In genomic region chr18:76756491-76757288, GRCh38 we compare ENCODE assay signal across 22 cellular contexts.
DNase-seq lines count a peak whose midpoint lies in the region; ATAC-seq, FAIRE-seq and TF ChIP-seq lines count a peak whose summit lies in the region.
"Had no signal": no experiment of that assay in that cellular context is flagged by ENCODE, and none has a peak within 500 bp of the region (broad histone marks: within the 10 kb centered on the region; RNA-seq: fewer than 3 reads in every experiment).

No MANE protein-coding gene starts in this region.

- H4K20me1 ChIP-seq in K562 (replicated peaks; ENCODE audit: control insufficient read depth, insufficient read depth, low read length), result no peaks in the 10 kb centered on the region

- POLR2A ChIA-PET in K562 (lab: Yijun Ruan, JAX), result no interaction called here
- POLR2A ChIA-PET in naive thymus-derived CD8-positive, alpha-beta T cell (lab: Charles Lee), result no interaction called here

- ATAC-seq in K562, result peak; percentile 54; the same call in 2 of the 3 replicates
- no peak for ATAC-seq in naive thymus-derived CD8-positive, alpha-beta T cell
- no peak for ATAC-seq in GM18505 (IDR thresholded peaks at IDR 0.05; ENCODE audit: unreplicated experiment)
- no peak for ATAC-seq in effector memory CD8-positive, alpha-beta T cell (replicated peaks)
- ATAC-seq: activated CD8-positive, alpha-beta memory T cell treated with anti-CD3 and anti-CD28 coated beads, Interleukin-2, amount 10 ng/mL, durations not matched to agents 7 days and 5 days; natural killer cell treated with Interleukin-12 subunit alpha and Interleukin-12 subunit beta and Interleukin-15 and Interleukin-18, amount 100 ng/mL, for 72 hours; PC-3 had no signal

- peaks cover 3 to 10% (median 7%) of the 10 kb centered on the region in 4 donors for H3K4me1 Mint-ChIP-seq in naive thymus-derived CD8-positive, alpha-beta T cell
- H3K4me1 Mint-ChIP-seq in effector memory CD8-positive, alpha-beta T cell (ENCODE audit: low read depth in 2 of 2), result peaks cover 6 to 9% of the 10 kb centered on the region in 2 donors
- peaks cover 5% of the 10 kb centered on the region for H3K4me1 Mint-ChIP-seq in T-helper 2 cell treated with Interferon-gamma antibody and Interleukin-4, amounts not matched to agents 5 μg/mL and 100 μg/mL, for 36 hours (ENCODE audit: low read depth)

- H3K9me3 ChIP-seq in K562 (replicated peaks; ENCODE audit: control insufficient read depth, insufficient read depth, low read depth, low read length) (no peaks in the 10 kb centered on the region), stomach (peaks cover 0 to under 1% (median 0%) of the 10 kb centered on the region in 4 donors)
- H3K9me3 ChIP-seq: SJCRH30 had no signal

- DNase-seq in EH (ENCODE audit: low read depth) (peak; percentile 5), K562 (ENCODE audit: extremely low read depth in 1 of 4, low spot score in 3 of 4) (peak in 1 of 4 experiments; percentile 17), mucosa of gallbladder (ENCODE audit: low spot score) (peak; percentile 18), stomach (no peak)
- no peak for DNase-seq in naive thymus-derived CD8-positive, alpha-beta T cell
- no peak for DNase-seq in effector memory CD8-positive, alpha-beta T cell
- no peak for DNase-seq in T-helper 2 cell treated with Interferon-gamma antibody and Interleukin-4, amounts not matched to agents 5 μg/mL and 100 μg/mL, for 36 hours (ENCODE audit: low spot score)
- DNase-seq: activated CD8-positive, alpha-beta memory T cell treated with anti-CD3 and anti-CD28 coated beads, Interleukin-2, amount 10 ng/mL, durations not matched to agents 7 days and 5 days; dermis blood vessel endothelial cell; erythroblast; Karpas-422; NCI-H1105 treated with DMSO at 0.1 percent for 48 hours; NCI-H2171; PC-3; SJCRH30 had no signal

- peaks cover 0 to 15% (median 8%) of the 10 kb centered on the region in 9 donors for H3K9me3 Mint-ChIP-seq in naive thymus-derived CD8-positive, alpha-beta T cell
- H3K9me3 Mint-ChIP-seq in effector memory CD8-positive, alpha-beta T cell, result peaks cover 2 to 5% of the 10 kb centered on the region in 2 donors
- peaks cover 11% of the 10 kb centered on the region for H3K9me3 Mint-ChIP-seq in T-helper 2 cell treated with Interferon-gamma antibody and Interleukin-4, amounts not matched to agents 5 μg/mL and 100 μg/mL, for 36 hours

- TF ChIP-seq EP300 in K562 (IDR thresholded peaks at IDR 0.05; ENCODE audit: low read length) (no peak), stomach (IDR thresholded peaks at IDR 0.05) (no peak)

- BruUV-seq in K562 (replicated peaks; lab: Mats Ljungman, UMichigan), result no TSS peak

- peaks cover 0 to 5% of the 10 kb centered on the region in 2 experiments; a peak in 3 of 5 replicates for H3K27me3 ChIP-seq in K562 (ENCODE audit: control insufficient read depth in 2 of 2, insufficient read depth in 2 of 2, low read length in 2 of 2)
- H3K27me3 ChIP-seq in stomach, result no peaks in the 10 kb centered on the region
- H3K27me3 ChIP-seq: SJCRH30 had no signal

- no peak overlapping the region for H3K27ac Mint-ChIP-seq in naive thymus-derived CD8-positive, alpha-beta T cell
- H3K27ac Mint-ChIP-seq in effector memory CD8-positive, alpha-beta T cell, result peak overlapping the region in 1 of 2 donors; percentile 77
- H3K27ac Mint-ChIP-seq in T-helper 2 cell treated with Interferon-gamma antibody and Interleukin-4, amounts not matched to agents 5 μg/mL and 100 μg/mL, for 36 hours, result no peak overlapping the region
- H3K27ac Mint-ChIP-seq: activated CD8-positive, alpha-beta memory T cell treated with anti-CD3 and anti-CD28 coated beads, Interleukin-2, amount 10 ng/mL, durations not matched to agents 7 days and 5 days; activated T-helper 2 cell treated with anti-CD3 and anti-CD28 coated beads, Interferon-gamma antibody, Interleukin-2, Interleukin-4, amounts not matched to agents 10 μg/mL and 5 μg/mL and 100 μg/mL, durations not matched to agents 14 hours and 24 hours and 36 hours; natural killer cell treated with Interleukin-12 subunit alpha and Interleukin-12 subunit beta and Interleukin-15 and Interleukin-18, amount 100 ng/mL, for 72 hours; stimulated activated naive CD8-positive, alpha-beta T cell treated with anti-CD3 and anti-CD28 coated beads, Interleukin-15, Interleukin-2, amounts not matched to agents 100 ng/mL and 50 ng/mL, for 24 hours had no signal

- in situ Hi-C loops in K562 (cut with MboI), result no loop called here

- WGBS in K562 (ENCODE audit: insufficient coverage, low coverage, missing lambda C conversion rate), result 8% methylated on average over 20 of the region's 23 CpGs
- WGBS in stomach, 5 donors, result 70 to 83% (median 72%) methylated on average over 23 of the region's 23 CpGs

- peaks cover 0 to 10% of the 10 kb centered on the region in 2 experiments; a peak in 2 of 5 replicates for H3K4me1 ChIP-seq in K562 (replicated peaks in 1 of 2; ENCODE audit: control insufficient read depth in 2 of 2, insufficient read depth in 2 of 2, low read length in 2 of 2)
- peaks cover 0 to 16% (median 6%) of the 10 kb centered on the region in 4 donors for H3K4me1 ChIP-seq in stomach
- H3K4me1 ChIP-seq: SJCRH30 had no signal

- TF ChIP-seq RAD21 in K562 (CRISPR knock-in tag; conservative IDR thresholded peaks at IDR 0.05 in 1 of 2, IDR thresholded peaks at IDR 0.05 in 1 of 2), result no peak

- H3K27ac ChIP-seq in K562 (ENCODE audit: extremely low read depth, low read depth, low read length) (no peak overlapping the region), stomach (peak overlapping the region in 3 of 5 donors; percentile 33 to 71 (median 64))
- H3K27ac ChIP-seq: SJCRH30 had no signal

- H3K79me2 ChIP-seq in K562 (ENCODE audit: control insufficient read depth, insufficient read depth, low read length), result no peaks in the 10 kb centered on the region

- no peak for TF ChIP-seq POLR2A in K562 (conservative IDR thresholded peaks at IDR 0.05)
- no peak for TF ChIP-seq POLR2A in stomach (IDR thresholded peaks at IDR 0.05)
- no peak for TF ChIP-seq POLR2A in GM18505 (IDR thresholded peaks at IDR 0.05; ENCODE audit: borderline replicate concordance, extremely low read depth, insufficient read depth, insufficient read length)

- peak overlapping the region; percentile 11 for H2AFZ ChIP-seq in K562 (ENCODE audit: low read depth, low read length)

- CTCF ChIA-PET in K562 (lab: Yijun Ruan, JAX; ENCODE audit: low intra/inter-chr PET ratio), result no interaction called here

- no peak for FAIRE-seq in K562 (lab: Jason Lieb, UNC)
- FAIRE-seq: bronchial epithelial cell, G401.6 had no signal

- H3K4me2 ChIP-seq in K562 (ENCODE audit: insufficient read depth, low read length), result no peak overlapping the region

- no peak overlapping the region for H3K9ac ChIP-seq in K562 (ENCODE audit: insufficient read depth in 1 of 2, low read depth in 2 of 2, low read length in 2 of 2)

- no peaks in the 10 kb centered on the region for H3K27me3 Mint-ChIP-seq in naive thymus-derived CD8-positive, alpha-beta T cell
- H3K27me3 Mint-ChIP-seq in effector memory CD8-positive, alpha-beta T cell, result peaks cover 7 to 9% of the 10 kb centered on the region in 2 donors
- H3K27me3 Mint-ChIP-seq in T-helper 2 cell treated with Interferon-gamma antibody and Interleukin-4, amounts not matched to agents 5 μg/mL and 100 μg/mL, for 36 hours (ENCODE audit: low read depth), result peaks cover 5% of the 10 kb centered on the region
- H3K27me3 Mint-ChIP-seq: activated CD8-positive, alpha-beta memory T cell treated with anti-CD3 and anti-CD28 coated beads, Interleukin-2, amount 10 ng/mL, durations not matched to agents 7 days and 5 days; stimulated activated naive CD8-positive, alpha-beta T cell treated with anti-CD3 and anti-CD28 coated beads, Interleukin-15, Interleukin-2, amounts not matched to agents 100 ng/mL and 50 ng/mL, for 24 hours had no signal

- H3K4me3 ChIP-seq in K562, result no peak overlapping the region
- H3K4me3 ChIP-seq in stomach, result no peak overlapping the region
- H3K4me3 ChIP-seq: lung, SJCRH30 had no signal

- H3K4me3 Mint-ChIP-seq in naive thymus-derived CD8-positive, alpha-beta T cell, result no peak overlapping the region
- H3K4me3 Mint-ChIP-seq in effector memory CD8-positive, alpha-beta T cell, result no peak overlapping the region
- H3K4me3 Mint-ChIP-seq in T-helper 2 cell treated with Interferon-gamma antibody and Interleukin-4, amounts not matched to agents 5 μg/mL and 100 μg/mL, for 36 hours, result no peak overlapping the region
- H3K4me3 Mint-ChIP-seq: activated CD8-positive, alpha-beta memory T cell treated with anti-CD3 and anti-CD28 coated beads, Interleukin-2, amount 10 ng/mL, durations not matched to agents 7 days and 5 days; natural killer cell treated with Interleukin-12 subunit alpha and Interleukin-12 subunit beta and Interleukin-15 and Interleukin-18, amount 100 ng/mL, for 72 hours; stimulated activated naive CD8-positive, alpha-beta T cell treated with anti-CD3 and anti-CD28 coated beads, Interleukin-15, Interleukin-2, amounts not matched to agents 100 ng/mL and 50 ng/mL, for 24 hours had no signal

- intact Hi-C loops in K562 (cut with micrococcal nuclease), result no loop called here
- intact Hi-C loops in stomach (cut with DNase I; ENCODE audit: low total_unique reads), result no loop called here

- TF ChIP-seq CTCF in K562 (IDR thresholded peaks at IDR 0.05 in 2 of 3, conservative IDR thresholded peaks at IDR 0.05 in 1 of 3; ENCODE audit: insufficient read depth in 2 of 3, low read depth in 1 of 3, low read length in 3 of 3) (no peak), stomach (IDR thresholded peaks at IDR 0.05) (no peak)

- no peaks in the 10 kb centered on the region for H3K9me1 ChIP-seq in K562 (ENCODE audit: control insufficient read depth, insufficient read depth, low read length)

- H3K36me3 Mint-ChIP-seq in naive thymus-derived CD8-positive, alpha-beta T cell, result peaks cover 0 to 5% (median 3%) of the 10 kb centered on the region in 3 donors
- H3K36me3 Mint-ChIP-seq in effector memory CD8-positive, alpha-beta T cell (ENCODE audit: insufficient read depth), result no peaks in the 10 kb centered on the region
- no peaks in the 10 kb centered on the region for H3K36me3 Mint-ChIP-seq in T-helper 2 cell treated with Interferon-gamma antibody and Interleukin-4, amounts not matched to agents 5 μg/mL and 100 μg/mL, for 36 hours (ENCODE audit: low read depth)
- H3K36me3 Mint-ChIP-seq: activated CD8-positive, alpha-beta memory T cell treated with anti-CD3 and anti-CD28 coated beads, Interleukin-2, amount 10 ng/mL, durations not matched to agents 7 days and 5 days; natural killer cell treated with Interleukin-12 subunit alpha and Interleukin-12 subunit beta and Interleukin-15 and Interleukin-18, amount 100 ng/mL, for 72 hours had no signal

- H3K36me3 ChIP-seq in K562 (ENCODE audit: control insufficient read depth, insufficient read depth, low read length) (no peaks in the 10 kb centered on the region), stomach (no peaks in the 10 kb centered on the region)
- H3K36me3 ChIP-seq: SJCRH30 had no signal

TF ChIP-seq in K562, 482 proteins besides CTCF, POLR2A, EP300 and RAD21 (continues in another document):
- 0 out of 2 replicates have a peak, but pooled peaks have one; percentile 32 for TF ChIP-seq RAD51 (IDR thresholded peaks at IDR 0.05; ENCODE audit: borderline replicate concordance, low read depth)

Comparison
In these comparisons a context has a peak if more than half of its experiments do, and no peak if none do; other contexts are left out.
1. DNase-seq: peak in EH (single experiment) and mucosa of gallbladder (single experiment); none in stomach (single experiment), naive thymus-derived CD8-positive, alpha-beta T cell (0 of 10), effector memory CD8-positive, alpha-beta T cell (0 of 3) and T-helper 2 cell treated with Interferon-gamma antibody and Interleukin-4, amounts not matched to agents 5 μg/mL and 100 μg/mL, for 36 hours (single experiment).